ENCODE assay signal across 1 cellular context in genomic region chr12:131862084-131862441, GRCh38.
TF ChIP-seq lines count a peak whose summit lies in the region.

No MANE protein-coding gene starts in this region.

TF ChIP-seq in HepG2, 621 proteins besides CTCF, POLR2A, EP300 and RAD21 (continued from another document and continues in another):
- TF ChIP-seq ZNF670 (CRISPR knock-in tag; IDR thresholded peaks at IDR 0.05; ENCODE audit: borderline replicate concordance): no peak
- TF ChIP-seq ZNF572 (CRISPR knock-in tag; IDR thresholded peaks at IDR 0.05): no peak
- TF ChIP-seq MTERF4 (CRISPR knock-in tag; IDR thresholded peaks at IDR 0.05): no peak
- peak; percentile 25; the same call in 1 of the 2 replicates for TF ChIP-seq ZBED4 (CRISPR knock-in tag; IDR thresholded peaks at IDR 0.05; ENCODE audit: borderline replicate concordance)
- TF ChIP-seq DRAP1 (CRISPR knock-in tag; IDR thresholded peaks at IDR 0.05): no peak; the same call in 1 of the 2 replicates
- TF ChIP-seq RARG (CRISPR knock-in tag; IDR thresholded peaks at IDR 0.05; ENCODE audit: low read depth): no peak
- TF ChIP-seq ZNF7 (CRISPR knock-in tag; IDR thresholded peaks at IDR 0.05): no peak
- no peak for TF ChIP-seq ZNF501 (CRISPR knock-in tag; IDR thresholded peaks at IDR 0.05)
- TF ChIP-seq, protein P1, sequence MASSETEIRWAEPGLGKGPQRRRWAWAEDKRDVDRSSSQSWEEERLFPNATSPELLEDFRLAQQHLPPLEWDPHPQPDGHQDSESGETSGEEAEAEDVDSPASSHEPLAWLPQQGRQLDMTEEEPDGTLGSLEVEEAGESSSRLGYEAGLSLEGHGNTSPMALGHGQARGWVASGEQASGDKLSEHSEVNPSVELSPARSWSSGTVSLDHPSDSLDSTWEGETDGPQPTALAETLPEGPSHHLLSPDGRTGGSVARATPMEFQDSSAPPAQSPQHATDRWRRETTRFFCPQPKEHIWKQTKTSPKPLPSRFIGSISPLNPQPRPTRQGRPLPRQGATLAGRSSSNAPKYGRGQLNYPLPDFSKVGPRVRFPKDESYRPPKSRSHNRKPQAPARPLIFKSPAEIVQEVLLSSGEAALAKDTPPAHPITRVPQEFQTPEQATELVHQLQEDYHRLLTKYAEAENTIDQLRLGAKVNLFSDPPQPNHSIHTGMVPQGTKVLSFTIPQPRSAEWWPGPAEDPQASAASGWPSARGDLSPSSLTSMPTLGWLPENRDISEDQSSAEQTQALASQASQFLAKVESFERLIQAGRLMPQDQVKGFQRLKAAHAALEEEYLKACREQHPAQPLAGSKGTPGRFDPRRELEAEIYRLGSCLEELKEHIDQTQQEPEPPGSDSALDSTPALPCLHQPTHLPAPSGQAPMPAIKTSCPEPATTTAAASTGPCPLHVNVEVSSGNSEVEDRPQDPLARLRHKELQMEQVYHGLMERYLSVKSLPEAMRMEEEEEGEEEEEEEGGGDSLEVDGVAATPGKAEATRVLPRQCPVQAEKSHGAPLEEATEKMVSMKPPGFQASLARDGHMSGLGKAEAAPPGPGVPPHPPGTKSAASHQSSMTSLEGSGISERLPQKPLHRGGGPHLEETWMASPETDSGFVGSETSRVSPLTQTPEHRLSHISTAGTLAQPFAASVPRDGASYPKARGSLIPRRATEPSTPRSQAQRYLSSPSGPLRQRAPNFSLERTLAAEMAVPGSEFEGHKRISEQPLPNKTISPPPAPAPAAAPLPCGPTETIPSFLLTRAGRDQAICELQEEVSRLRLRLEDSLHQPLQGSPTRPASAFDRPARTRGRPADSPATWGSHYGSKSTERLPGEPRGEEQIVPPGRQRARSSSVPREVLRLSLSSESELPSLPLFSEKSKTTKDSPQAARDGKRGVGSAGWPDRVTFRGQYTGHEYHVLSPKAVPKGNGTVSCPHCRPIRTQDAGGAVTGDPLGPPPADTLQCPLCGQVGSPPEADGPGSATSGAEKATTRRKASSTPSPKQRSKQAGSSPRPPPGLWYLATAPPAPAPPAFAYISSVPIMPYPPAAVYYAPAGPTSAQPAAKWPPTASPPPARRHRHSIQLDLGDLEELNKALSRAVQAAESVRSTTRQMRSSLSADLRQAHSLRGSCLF (CRISPR knock-in tag; IDR thresholded peaks at IDR 0.05; ENCODE audit: borderline replicate concordance): no peak
- TF ChIP-seq FIP1L1 (IDR thresholded peaks at IDR 0.05; ENCODE audit: borderline replicate concordance, insufficient read depth, low read depth, low read length): no peak
- TF ChIP-seq, protein P2, sequence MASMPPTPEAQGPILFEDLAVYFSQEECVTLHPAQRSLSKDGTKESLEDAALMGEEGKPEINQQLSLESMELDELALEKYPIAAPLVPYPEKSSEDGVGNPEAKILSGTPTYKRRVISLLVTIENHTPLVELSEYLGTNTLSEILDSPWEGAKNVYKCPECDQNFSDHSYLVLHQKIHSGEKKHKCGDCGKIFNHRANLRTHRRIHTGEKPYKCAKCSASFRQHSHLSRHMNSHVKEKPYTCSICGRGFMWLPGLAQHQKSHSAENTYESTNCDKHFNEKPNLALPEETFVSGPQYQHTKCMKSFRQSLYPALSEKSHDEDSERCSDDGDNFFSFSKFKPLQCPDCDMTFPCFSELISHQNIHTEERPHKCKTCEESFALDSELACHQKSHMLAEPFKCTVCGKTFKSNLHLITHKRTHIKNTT (CRISPR knock-in tag; IDR thresholded peaks at IDR 0.05): no peak
- no peak for TF ChIP-seq NBN (conservative IDR thresholded peaks at IDR 0.05)
- no peak for TF ChIP-seq ZNF33A (CRISPR knock-in tag; IDR thresholded peaks at IDR 0.05; ENCODE audit: borderline replicate concordance)
- TF ChIP-seq IRF2 (CRISPR knock-in tag; IDR thresholded peaks at IDR 0.05): no peak
- no peak for TF ChIP-seq GRHL1 (CRISPR knock-in tag; conservative IDR thresholded peaks at IDR 0.05)
- TF ChIP-seq BRD4 (CRISPR knock-in tag; IDR thresholded peaks at IDR 0.05): no peak
- peak; percentile 48; the same call in 1 of the 2 replicates for TF ChIP-seq FOXO1 (CRISPR knock-in tag; IDR thresholded peaks at IDR 0.05)
- TF ChIP-seq SATB2 (CRISPR knock-in tag; IDR thresholded peaks at IDR 0.05): no peak
- no peak for TF ChIP-seq FOXJ3 (CRISPR knock-in tag; IDR thresholded peaks at IDR 0.05; ENCODE audit: borderline replicate concordance)
- TF ChIP-seq RFXAP (CRISPR knock-in tag; IDR thresholded peaks at IDR 0.05; ENCODE audit: borderline replicate concordance): no peak
- peak; percentile 70; the same call in 1 of the 2 replicates for TF ChIP-seq ZMYM4 (CRISPR knock-in tag; IDR thresholded peaks at IDR 0.05)
- TF ChIP-seq DNMT3B (CRISPR knock-in tag; conservative IDR thresholded peaks at IDR 0.05): no peak
- TF ChIP-seq RBM22 (optimal IDR thresholded peaks at IDR 0.05; ENCODE audit: low read length): no peak
- TF ChIP-seq, protein P3, sequence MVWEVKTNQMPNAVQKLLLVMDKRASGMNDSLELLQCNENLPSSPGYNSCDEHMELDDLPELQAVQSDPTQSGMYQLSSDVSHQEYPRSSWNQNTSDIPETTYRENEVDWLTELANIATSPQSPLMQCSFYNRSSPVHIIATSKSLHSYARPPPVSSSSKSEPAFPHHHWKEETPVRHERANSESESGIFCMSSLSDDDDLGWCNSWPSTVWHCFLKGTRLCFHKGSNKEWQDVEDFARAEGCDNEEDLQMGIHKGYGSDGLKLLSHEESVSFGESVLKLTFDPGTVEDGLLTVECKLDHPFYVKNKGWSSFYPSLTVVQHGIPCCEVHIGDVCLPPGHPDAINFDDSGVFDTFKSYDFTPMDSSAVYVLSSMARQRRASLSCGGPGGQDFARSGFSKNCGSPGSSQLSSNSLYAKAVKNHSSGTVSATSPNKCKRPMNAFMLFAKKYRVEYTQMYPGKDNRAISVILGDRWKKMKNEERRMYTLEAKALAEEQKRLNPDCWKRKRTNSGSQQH (CRISPR knock-in tag; IDR thresholded peaks at IDR 0.05; ENCODE audit: low read depth): no peak
- no peak for TF ChIP-seq PRPF4 (IDR thresholded peaks at IDR 0.05; ENCODE audit: low read depth, low read length, poor library complexity, severe bottlenecking)
- TF ChIP-seq HES4 (CRISPR knock-in tag; IDR thresholded peaks at IDR 0.05; ENCODE audit: borderline replicate concordance): no peak
- TF ChIP-seq BCL6 (CRISPR knock-in tag; IDR thresholded peaks at IDR 0.05): no peak
- TF ChIP-seq MTA3 (CRISPR knock-in tag; IDR thresholded peaks at IDR 0.05): no peak
- TF ChIP-seq NFATC3 (CRISPR knock-in tag; IDR thresholded peaks at IDR 0.05): no peak
- 0 out of 2 replicates have a peak, but pooled peaks have one; percentile 19 for TF ChIP-seq NFKB2 (CRISPR knock-in tag; IDR thresholded peaks at IDR 0.05; ENCODE audit: borderline replicate concordance)
- TF ChIP-seq, protein P4, sequence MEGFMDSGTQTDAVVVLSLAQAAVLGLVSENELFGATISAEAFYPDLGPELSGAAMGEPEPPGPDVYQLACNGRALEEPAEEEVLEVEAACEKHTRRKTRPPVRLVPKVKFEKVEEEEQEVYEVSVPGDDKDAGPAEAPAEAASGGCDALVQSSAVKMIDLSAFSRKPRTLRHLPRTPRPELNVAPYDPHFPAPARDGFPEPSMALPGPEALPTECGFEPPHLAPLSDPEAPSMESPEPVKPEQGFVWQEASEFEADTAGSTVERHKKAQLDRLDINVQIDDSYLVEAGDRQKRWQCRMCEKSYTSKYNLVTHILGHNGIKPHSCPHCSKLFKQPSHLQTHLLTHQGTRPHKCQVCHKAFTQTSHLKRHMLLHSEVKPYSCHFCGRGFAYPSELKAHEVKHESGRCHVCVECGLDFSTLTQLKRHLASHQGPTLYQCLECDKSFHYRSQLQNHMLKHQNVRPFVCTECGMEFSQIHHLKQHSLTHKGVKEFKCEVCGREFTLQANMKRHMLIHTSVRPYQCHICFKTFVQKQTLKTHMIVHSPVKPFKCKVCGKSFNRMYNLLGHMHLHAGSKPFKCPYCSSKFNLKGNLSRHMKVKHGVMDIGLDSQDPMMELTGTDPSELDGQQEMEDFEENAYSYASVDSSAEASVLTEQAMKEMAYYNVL (CRISPR knock-in tag; IDR thresholded peaks at IDR 0.05; ENCODE audit: borderline replicate concordance): peak; percentile 60; the same call in 1 of the 2 replicates
- no peak for TF ChIP-seq FOXM1 (CRISPR knock-in tag; IDR thresholded peaks at IDR 0.05)
- TF ChIP-seq ZKSCAN5 (CRISPR knock-in tag; IDR thresholded peaks at IDR 0.05): no peak
- TF ChIP-seq NR2F2 (IDR thresholded peaks at IDR 0.05; ENCODE audit: borderline replicate concordance, low read depth): peak; percentile 94
- peak; percentile 79 for TF ChIP-seq ARID4A (CRISPR knock-in tag; IDR thresholded peaks at IDR 0.05; ENCODE audit: borderline replicate concordance)
- TF ChIP-seq JARID2 (CRISPR knock-in tag; IDR thresholded peaks at IDR 0.05; ENCODE audit: insufficient replicate concordance): no peak
